Comparison of ENCODE assay signal across 8 cellular contexts in the genomic region with DNA sequence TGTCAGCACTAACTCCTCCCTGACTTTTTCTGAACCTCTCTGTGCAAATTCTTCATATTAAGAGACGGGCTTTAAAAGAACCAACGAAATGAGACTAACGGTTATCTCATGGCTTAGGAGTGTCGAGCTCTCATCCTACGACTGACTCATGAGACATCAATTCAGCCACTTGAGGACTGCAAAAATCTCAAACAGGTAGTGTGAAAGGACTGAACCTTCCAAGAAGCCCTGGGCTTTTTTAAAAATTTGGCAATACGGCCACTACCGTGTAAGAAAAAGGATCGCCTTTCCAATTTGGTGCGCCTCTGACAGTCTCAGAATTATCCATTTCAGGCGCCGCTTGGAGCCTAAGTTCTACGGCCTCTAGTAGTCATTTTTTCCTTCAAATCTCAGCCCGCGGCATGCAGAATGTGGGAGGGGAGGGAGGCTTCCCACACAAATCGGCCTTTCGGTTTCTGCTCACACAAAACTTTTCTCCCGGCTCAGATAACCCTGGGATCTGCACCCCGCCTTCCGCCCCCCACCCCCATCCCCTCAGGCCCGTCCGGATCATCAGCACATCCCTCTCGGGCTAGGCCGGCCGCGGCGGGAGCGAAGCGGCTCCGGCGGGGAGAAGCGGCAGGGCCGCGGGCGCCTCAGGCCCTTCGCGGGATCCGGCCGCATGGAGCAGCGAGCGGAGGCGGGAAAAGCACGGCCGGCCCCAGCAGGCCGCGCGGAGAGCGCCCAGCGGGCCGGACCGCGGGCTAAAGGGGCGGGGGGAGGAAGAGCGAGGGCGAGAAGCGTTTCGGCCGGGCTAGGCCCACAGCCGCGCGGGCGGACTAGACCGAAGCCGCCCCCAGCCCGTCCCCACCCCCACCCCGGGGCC. TPM values are rescaled to one million over a fixed set of nuclear protein-coding genes. Genes with fewer than 3 reads are reported as not detected.
DNase-seq lines count a peak whose midpoint lies in the region; ATAC-seq, FAIRE-seq and TF ChIP-seq lines count a peak whose summit lies in the region.

No MANE protein-coding gene starts in this region.

- H4K20me1 ChIP-seq in astrocyte (ENCODE audit: insufficient read depth, low read length) = peaks cover 46% of the 10 kb centered on the region

- peak; percentile 68 for FAIRE-seq in astrocyte (lab: Jason Lieb, UNC)

- CTCF ChIA-PET in T-cell (lab: Charles Lee) = interaction anchor here (0.6 to 1.7 kb wide), 3 partner anchors 22 to 211 kb away, joined by 3 to 17 read pairs (median 14); no protein-coding TSS in a partner anchor

- ATAC-seq in GM18519 (IDR thresholded peaks at IDR 0.05; ENCODE audit: low FRiP score, unreplicated experiment) = peak; percentile 5
- ATAC-seq in HG03354 (IDR thresholded peaks at IDR 0.05; ENCODE audit: poor library complexity, severe bottlenecking, unreplicated experiment) = peak; percentile 19
- ATAC-seq in T-cell (replicated peaks in 1 of 4) = peak in 3 of 4 experiments; percentile 13 to 21 (median 18)

- H3K9me3 ChIP-seq in astrocyte (ENCODE audit: insufficient read depth, low read depth, low read length) = no peaks in the 10 kb centered on the region
- no peaks in the 10 kb centered on the region for H3K9me3 ChIP-seq in iPS-18a (ENCODE audit: control insufficient read depth, low read depth, low read length)

- H3K27me3 Mint-ChIP-seq in T-cell (no peaks in the 10 kb centered on the region), astrocyte (ENCODE audit: low read depth, unreplicated experiment) (no peaks in the 10 kb centered on the region)

- DNase-seq in AG08395 (ENCODE audit: low spot score) = peak; percentile 46
- DNase-seq in T-cell = peak in 9 of 34 experiments; percentile 1 to 27 (median 16)
- peak; percentile 83 for DNase-seq in astrocyte (ENCODE audit: low read depth)
- no peak for DNase-seq in NCI-H1048 (lab: John Stamatoyannopoulos, UW)

- H3K4me1 Mint-ChIP-seq in T-cell = peaks cover 50 to 56% (median 52%) of the 10 kb centered on the region in 3 donors
- peaks cover 21% of the 10 kb centered on the region for H3K4me1 Mint-ChIP-seq in astrocyte (ENCODE audit: low read depth, unreplicated experiment)

- H3K27me3 ChIP-seq in astrocyte (ENCODE audit: insufficient read depth, low read length) (no peaks in the 10 kb centered on the region), iPS-18a (ENCODE audit: control insufficient read depth, insufficient read depth, low read length) (peaks cover 30% of the 10 kb centered on the region)

- H3K4me1 ChIP-seq in astrocyte (ENCODE audit: insufficient read depth, low read length) (peaks cover 31% of the 10 kb centered on the region), iPS-18a (ENCODE audit: control insufficient read depth, low read depth, low read length) (peaks cover 27% of the 10 kb centered on the region)

- peak overlapping the region; percentile 87 to 97 (median 93) for H3K4me3 Mint-ChIP-seq in T-cell
- peak overlapping the region; percentile 93 for H3K4me3 Mint-ChIP-seq in astrocyte (ENCODE audit: unreplicated experiment)

- POLR2A ChIA-PET in T-cell (lab: Charles Lee) = interaction anchor here in 1 of 2 donors (1.2 kb wide), 1 partner anchor 25 kb away, joined by 9 read pairs; a partner anchor contains a TSS

- H3K9ac ChIP-seq in astrocyte (ENCODE audit: low read length) = peak overlapping the region; percentile 92
- H3K9ac ChIP-seq in iPS-18a (ENCODE audit: low read length) = peak overlapping the region; percentile 97

- H3K79me2 ChIP-seq in astrocyte (ENCODE audit: insufficient read depth, low read length) = peaks cover 54% of the 10 kb centered on the region

- H3K4me2 ChIP-seq in astrocyte (ENCODE audit: low read length) = peak overlapping the region; percentile 94

- H3K9me3 Mint-ChIP-seq in T-cell = no peaks in the 10 kb centered on the region
- H3K9me3 Mint-ChIP-seq in astrocyte (ENCODE audit: unreplicated experiment) = no peaks in the 10 kb centered on the region

- peak overlapping the region; percentile 83 to 89 for H3K27ac Mint-ChIP-seq in T-cell
- peak overlapping the region; percentile 90 for H3K27ac Mint-ChIP-seq in astrocyte (ENCODE audit: unreplicated experiment)

- no peak overlapping the region for H2AFZ ChIP-seq in astrocyte (ENCODE audit: low read depth, low read length)

- TF ChIP-seq CTCF in astrocyte (IDR thresholded peaks at IDR 0.05; ENCODE audit: insufficient read depth, low read depth, low read length) = no peak

- H3K36me3 ChIP-seq in astrocyte (ENCODE audit: insufficient read depth, low read length) (no peaks in the 10 kb centered on the region), iPS-18a (ENCODE audit: control insufficient read depth, low read depth, low read length) (peaks cover 6% of the 10 kb centered on the region)

- peaks cover 8% of the 10 kb centered on the region for H3K36me3 Mint-ChIP-seq in T-cell
- peaks cover 2% of the 10 kb centered on the region for H3K36me3 Mint-ChIP-seq in astrocyte (ENCODE audit: low read depth, unreplicated experiment)

- H3K4me3 ChIP-seq in astrocyte (ENCODE audit: insufficient read depth, low read depth, low read length) = peak overlapping the region; percentile 80
- peak overlapping the region; percentile 97 for H3K4me3 ChIP-seq in iPS-18a (ENCODE audit: low read length)
- H3K4me3 ChIP-seq in skin epidermis = peak overlapping the region; percentile 74 to 98 (median 84)

- H3K27ac ChIP-seq in astrocyte (ENCODE audit: low read depth, low read length) (peak overlapping the region; percentile 97), iPS-18a (ENCODE audit: low read length) (peak overlapping the region; percentile 66), skin epidermis (peak overlapping the region; percentile 93 to 100 (median 98))

RNA-seq across cellular contexts. Expression of a gene that starts 0.6 kb away (rescaled TPM):
- total RNA-seq in T-cell (100 to 1,000 TPM in 4 of 5 donors, 10 to 100 TPM in 1; 98.2 to 122 (median 109) TPM), astrocyte (109 and 113 TPM in 2 replicates)

RNA-seq across cellular contexts. Expression of a gene that starts 26.2 kb away (rescaled TPM):
- total RNA-seq in T-cell (1 to 10 TPM; 4.6 to 9.8 (median 9.3) TPM), astrocyte (12.2 and 13.0 TPM in 2 replicates)
